1 cellular context compared by ENCODE assay signal in genomic region chr9:137406876-137407589, GRCh38.
TF ChIP-seq lines count a peak whose summit lies in the region.

No MANE protein-coding gene starts in this region.

TF ChIP-seq in HepG2, 621 proteins besides CTCF, POLR2A, EP300 and RAD21 (continued from another document and continues in another):
- TF ChIP-seq STAG1 (CRISPR knock-in tag; IDR thresholded peaks at IDR 0.05) (peak; percentile 86), SP2 (CRISPR knock-in tag; IDR thresholded peaks at IDR 0.05) (no peak), ZNF800 (CRISPR knock-in tag; IDR thresholded peaks at IDR 0.05) (0 out of 2 replicates have a peak, but pooled peaks have one; percentile 33), AKNA (CRISPR knock-in tag; IDR thresholded peaks at IDR 0.05; ENCODE audit: borderline replicate concordance) (no peak), MEF2D (CRISPR knock-in tag; IDR thresholded peaks at IDR 0.05) (no peak), FOXP4 (CRISPR knock-in tag; IDR thresholded peaks at IDR 0.05) (no peak), TBX2 (CRISPR knock-in tag; IDR thresholded peaks at IDR 0.05; ENCODE audit: borderline replicate concordance) (peak; percentile 24; the same call in 1 of the 2 replicates), NR3C1 (CRISPR knock-in tag; IDR thresholded peaks at IDR 0.05) (no peak), GABPB1 (CRISPR knock-in tag; IDR thresholded peaks at IDR 0.05) (no peak; the same call in 1 of the 2 replicates), CREM (IDR thresholded peaks at IDR 0.05) (no peak), CREM (CRISPR knock-in tag; IDR thresholded peaks at IDR 0.05) (no peak), ZBTB1 (CRISPR knock-in tag; IDR thresholded peaks at IDR 0.05; ENCODE audit: borderline replicate concordance) (no peak), GATAD2A (CRISPR knock-in tag; IDR thresholded peaks at IDR 0.05) (no peak), ZNF83 (CRISPR knock-in tag; IDR thresholded peaks at IDR 0.05; ENCODE audit: borderline replicate concordance) (no peak), MTA3 (CRISPR knock-in tag; IDR thresholded peaks at IDR 0.05) (no peak), SALL2 (CRISPR knock-in tag; IDR thresholded peaks at IDR 0.05) (peak; percentile 71; the same call in 1 of the 2 replicates), RARG (CRISPR knock-in tag; IDR thresholded peaks at IDR 0.05; ENCODE audit: low read depth) (no peak), TMF1 (CRISPR knock-in tag; IDR thresholded peaks at IDR 0.05; ENCODE audit: low read depth) (peak; percentile 45; the same call in 1 of the 2 replicates), ZNF317 (CRISPR knock-in tag; IDR thresholded peaks at IDR 0.05) (no peak), ZKSCAN1 (IDR thresholded peaks at IDR 0.05; ENCODE audit: low read length) (no peak), ZFP36L2 (CRISPR knock-in tag; IDR thresholded peaks at IDR 0.05) (no peak), HNF4A (CRISPR knock-in tag; IDR thresholded peaks at IDR 0.05) (peak; percentile 29; the same call in 1 of the 2 replicates), PBX2 (CRISPR knock-in tag; IDR thresholded peaks at IDR 0.05) (no peak), FOXC1 (CRISPR knock-in tag; IDR thresholded peaks at IDR 0.05; ENCODE audit: borderline replicate concordance) (0 out of 2 replicates have a peak, but pooled peaks have one; percentile 36), JUNB (CRISPR knock-in tag; IDR thresholded peaks at IDR 0.05; ENCODE audit: borderline replicate concordance) (no peak), ZBTB39 (CRISPR knock-in tag; IDR thresholded peaks at IDR 0.05) (no peak), POLR2G (IDR thresholded peaks at IDR 0.05; ENCODE audit: low read depth, low read length) (peak; percentile 44; the same call in 1 of the 2 replicates), ZFP1 (CRISPR knock-in tag; IDR thresholded peaks at IDR 0.05) (no peak), GLI4 (CRISPR knock-in tag; IDR thresholded peaks at IDR 0.05; ENCODE audit: borderline replicate concordance) (no peak), YEATS2 (CRISPR knock-in tag; IDR thresholded peaks at IDR 0.05; ENCODE audit: borderline replicate concordance) (no peak), MZF1 (CRISPR knock-in tag; IDR thresholded peaks at IDR 0.05; ENCODE audit: borderline replicate concordance) (no peak), SP140L (CRISPR knock-in tag; IDR thresholded peaks at IDR 0.05; ENCODE audit: borderline replicate concordance) (no peak), ZSCAN31 (CRISPR knock-in tag; IDR thresholded peaks at IDR 0.05; ENCODE audit: low read depth) (0 out of 2 replicates have a peak, but pooled peaks have one; percentile 56), FOXJ3 (CRISPR knock-in tag; IDR thresholded peaks at IDR 0.05; ENCODE audit: borderline replicate concordance) (no peak), ZNF672 (CRISPR knock-in tag; IDR thresholded peaks at IDR 0.05) (no peak), ZNF232 (CRISPR knock-in tag; IDR thresholded peaks at IDR 0.05; ENCODE audit: borderline replicate concordance) (no peak), ZNF275 (CRISPR knock-in tag; IDR thresholded peaks at IDR 0.05; ENCODE audit: borderline replicate concordance) (peak; percentile 76; the same call in 1 of the 2 replicates), MAFG (CRISPR knock-in tag; IDR thresholded peaks at IDR 0.05) (no peak), MYPOP (CRISPR knock-in tag; IDR thresholded peaks at IDR 0.05) (peak; percentile 40; the same call in 1 of the 2 replicates), SIX4 (CRISPR knock-in tag; IDR thresholded peaks at IDR 0.05) (no peak), JARID2 (CRISPR knock-in tag; IDR thresholded peaks at IDR 0.05; ENCODE audit: insufficient replicate concordance) (no peak), PREB (CRISPR knock-in tag; IDR thresholded peaks at IDR 0.05) (no peak), CEBPZ (IDR thresholded peaks at IDR 0.05; ENCODE audit: low read length) (no peak), ZNF768 (CRISPR knock-in tag; IDR thresholded peaks at IDR 0.05) (peak; percentile 11; the same call in 1 of the 2 replicates), KMT2A (CRISPR knock-in tag; IDR thresholded peaks at IDR 0.05) (no peak; the same call in 1 of the 2 replicates), ZNF547 (CRISPR knock-in tag; IDR thresholded peaks at IDR 0.05) (peak; percentile 23; the same call in 1 of the 2 replicates), CHCHD3 (CRISPR knock-in tag; IDR thresholded peaks at IDR 0.05) (no peak), ATF1 (CRISPR knock-in tag; IDR thresholded peaks at IDR 0.05) (no peak), ZNF510 (CRISPR knock-in tag; IDR thresholded peaks at IDR 0.05; ENCODE audit: low read depth) (no peak)
